ENCODE assay signal across 8 cellular contexts in the genomic region with DNA sequence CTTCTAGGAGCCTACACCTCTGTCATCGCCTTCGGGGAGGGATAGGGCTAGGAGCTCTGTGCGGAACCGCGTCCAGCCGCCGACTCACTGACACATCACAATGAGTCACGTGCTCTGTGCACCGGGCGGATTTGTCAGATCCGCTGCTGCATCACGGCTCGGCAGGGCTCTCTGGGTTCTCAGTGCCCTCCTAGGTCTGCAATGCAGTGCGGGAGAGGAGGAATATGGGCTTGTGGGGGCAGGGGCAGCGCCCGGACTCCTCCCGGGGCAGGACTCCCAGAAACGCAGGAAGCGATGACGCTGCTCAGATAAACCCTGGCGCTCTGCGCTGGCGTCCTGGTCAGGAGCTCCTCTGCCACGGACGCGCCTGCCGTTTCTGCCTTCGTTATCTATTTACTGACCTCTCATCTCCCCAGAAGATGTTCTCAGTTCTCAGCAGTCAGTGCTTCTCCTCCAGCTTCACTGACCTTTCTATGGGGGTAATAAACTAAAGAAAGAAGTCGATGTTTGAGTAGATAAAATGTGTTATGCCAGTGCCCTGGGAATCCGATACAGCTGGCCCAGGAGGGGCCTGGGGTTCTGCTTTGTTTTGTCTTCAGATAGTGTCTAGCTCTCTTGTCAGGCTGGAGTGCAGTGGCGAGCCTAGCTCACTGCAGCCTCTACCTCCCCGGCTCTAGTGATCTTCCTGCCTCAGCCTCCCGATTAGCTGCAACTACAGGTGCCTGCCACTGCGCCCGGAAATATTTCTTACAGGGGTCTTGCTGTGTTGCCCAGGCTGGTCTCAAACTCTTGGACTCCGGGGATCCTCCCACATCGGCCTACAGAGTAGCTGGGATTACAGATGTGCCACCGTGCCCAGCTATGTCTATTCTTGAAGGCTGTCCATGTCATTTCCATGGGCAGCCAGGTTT. TPM values are rescaled to one million over a fixed set of nuclear protein-coding genes. Genes with fewer than 3 reads are reported as not detected.
A peak's percentile ranks its signal among the peaks of the same experiment; 100 is the strongest.
DNase-seq lines count a peak whose midpoint lies in the region; ATAC-seq and TF ChIP-seq lines count a peak whose summit lies in the region.

No MANE protein-coding gene starts in this region.

- no peaks in the 10 kb centered on the region for H3K9me3 Mint-ChIP-seq in activated CD4-positive, alpha-beta T cell treated with anti-CD3 and anti-CD28 coated beads, Interleukin-2, amount 10 ng/mL, durations not matched to agents 24 days and 14 days
- H3K9me3 Mint-ChIP-seq in dendritic cell treated with granulocyte-macrophage colony-stimulating factor and Interleukin-4, amounts not matched to agents 40 ng/mL and 50 ng/mL, for 4 days = no peaks in the 10 kb centered on the region

- H3K36me3 ChIP-seq in liver (ENCODE audit: control insufficient read depth in 4 of 4, insufficient read depth in 3 of 4, low read depth in 1 of 4, low read length in 3 of 4) = no peaks in the 10 kb centered on the region

- peak; percentile 55 to 63 for TF ChIP-seq RAD21 in liver (IDR thresholded peaks at IDR 0.05)

- H3K4me3 Mint-ChIP-seq in activated CD4-positive, alpha-beta T cell treated with anti-CD3 and anti-CD28 coated beads, Interleukin-2, amount 10 ng/mL, durations not matched to agents 24 days and 14 days = peak overlapping the region; percentile 90
- peak overlapping the region; percentile 87 for H3K4me3 Mint-ChIP-seq in dendritic cell treated with granulocyte-macrophage colony-stimulating factor and Interleukin-4, amounts not matched to agents 40 ng/mL and 50 ng/mL, for 4 days

- peak overlapping the region; percentile 66 to 92 for H3K9ac ChIP-seq in liver (ENCODE audit: low read depth in 1 of 2, low read length in 2 of 2)

- ATAC-seq in GM19043 (IDR thresholded peaks at IDR 0.05; ENCODE audit: low read depth, unreplicated experiment) (peak; percentile 96), HG03432 (IDR thresholded peaks at IDR 0.05; ENCODE audit: unreplicated experiment) (peak; percentile 96)

- H3K36me3 Mint-ChIP-seq in activated CD4-positive, alpha-beta T cell treated with anti-CD3 and anti-CD28 coated beads, Interleukin-2, amount 10 ng/mL, durations not matched to agents 24 days and 14 days (ENCODE audit: low read depth) = no peaks in the 10 kb centered on the region
- H3K36me3 Mint-ChIP-seq in dendritic cell treated with granulocyte-macrophage colony-stimulating factor and Interleukin-4, amounts not matched to agents 40 ng/mL and 50 ng/mL, for 4 days (ENCODE audit: low read depth) = no peaks in the 10 kb centered on the region

- TF ChIP-seq CTCF in liver (IDR thresholded peaks at IDR 0.05; ENCODE audit: low read depth, low read length, missing input control) = no peak

- H3K4me1 ChIP-seq in liver (ENCODE audit: control insufficient read depth in 4 of 4, insufficient read depth in 4 of 4, low read length in 3 of 4) = peaks cover 12 to 33% (median 18%) of the 10 kb centered on the region in 4 donors

- no peaks in the 10 kb centered on the region for H3K9me3 ChIP-seq in liver (ENCODE audit: control insufficient read depth in 4 of 4, low read length in 3 of 4)

- peak overlapping the region; percentile 91 to 96 for H3K27ac ChIP-seq in liver (ENCODE audit: low read depth in 1 of 2, low read length in 2 of 2)

- H3K4me3 ChIP-seq in liver (ENCODE audit: low read depth in 1 of 3, low read length in 3 of 3) = peak overlapping the region; percentile 42 to 52 (median 45)

- H3K27me3 Mint-ChIP-seq in activated CD4-positive, alpha-beta T cell treated with anti-CD3 and anti-CD28 coated beads, Interleukin-2, amount 10 ng/mL, durations not matched to agents 24 days and 14 days = peaks cover 2% of the 10 kb centered on the region
- H3K27me3 Mint-ChIP-seq in dendritic cell treated with granulocyte-macrophage colony-stimulating factor and Interleukin-4, amounts not matched to agents 40 ng/mL and 50 ng/mL, for 4 days = no peaks in the 10 kb centered on the region

- H3K27me3 ChIP-seq in liver (ENCODE audit: control insufficient read depth in 4 of 4, insufficient read depth in 4 of 4, low read length in 3 of 4) = no peaks in the 10 kb centered on the region

- peak; percentile 88 to 91 for DNase-seq in AML-193 (lab: John Stamatoyannopoulos, UW)
- DNase-seq in NCI-H524 (lab: John Stamatoyannopoulos, UW) = peak; percentile 58 to 72
- DNase-seq in activated CD4-positive, alpha-beta T cell treated with anti-CD3 and anti-CD28 coated beads, Interleukin-2, amount 10 ng/mL, durations not matched to agents 24 days and 14 days = peak; percentile 92
- DNase-seq in stimulated activated CD4-positive, alpha-beta T cell treated with anti-CD3 and anti-CD28 coated beads, Interleukin-4, amount 100 ng/mL, for 1 hour = peak; percentile 82

- H3K27ac Mint-ChIP-seq in activated CD4-positive, alpha-beta T cell treated with anti-CD3 and anti-CD28 coated beads, Interleukin-2, amount 10 ng/mL, durations not matched to agents 24 days and 14 days = peak overlapping the region; percentile 87
- H3K27ac Mint-ChIP-seq in dendritic cell treated with granulocyte-macrophage colony-stimulating factor and Interleukin-4, amounts not matched to agents 40 ng/mL and 50 ng/mL, for 4 days = peak overlapping the region; percentile 90

- intact Hi-C loops in activated CD4-positive, alpha-beta T cell treated with anti-CD3 and anti-CD28 coated beads, Interleukin-2, amount 10 ng/mL, durations not matched to agents 24 days and 14 days (cut with micrococcal nuclease) = loop anchor here (1.0 to 2.0 kb wide), 3 partner anchors 22 to 46 kb away; no protein-coding TSS in a partner anchor
- intact Hi-C loops in dendritic cell treated with granulocyte-macrophage colony-stimulating factor and Interleukin-4, amounts not matched to agents 40 ng/mL and 50 ng/mL, for 4 days (cut with micrococcal nuclease) = loop anchor here (1.0 kb wide), 1 partner anchor 19 kb away; no protein-coding TSS in a partner anchor

- 13% methylated on average over 38 of the region's 38 CpGs for WGBS in liver

- H3K4me1 Mint-ChIP-seq in activated CD4-positive, alpha-beta T cell treated with anti-CD3 and anti-CD28 coated beads, Interleukin-2, amount 10 ng/mL, durations not matched to agents 24 days and 14 days = peaks cover 20% of the 10 kb centered on the region
- peaks cover 29% of the 10 kb centered on the region for H3K4me1 Mint-ChIP-seq in dendritic cell treated with granulocyte-macrophage colony-stimulating factor and Interleukin-4, amounts not matched to agents 40 ng/mL and 50 ng/mL, for 4 days (ENCODE audit: low read depth)

TF ChIP-seq in liver, 16 proteins besides CTCF, POLR2A, EP300 and RAD21 (continues in another document):
- TF ChIP-seq FOXA1 (IDR thresholded peaks at IDR 0.05) (peak; percentile 35), YY1 (IDR thresholded peaks at IDR 0.05) (peak; percentile 89), SP1 (IDR thresholded peaks at IDR 0.05) (peak; percentile 89), RXRA (IDR thresholded peaks at IDR 0.05) (peak; percentile 75 to 82), HNF4G (IDR thresholded peaks at IDR 0.05) (no peak), TAF1 (conservative IDR thresholded peaks at IDR 0.05) (peak; percentile 88), GABPA (IDR thresholded peaks at IDR 0.05 in 1 of 2, conservative IDR thresholded peaks at IDR 0.05 in 1 of 2) (peak; percentile 51 to 77), NR2F2 (IDR thresholded peaks at IDR 0.05) (peak; percentile 66), HNF4A (conservative IDR thresholded peaks at IDR 0.05) (peak in 1 of 2 donors; percentile 55), EGR1 (IDR thresholded peaks at IDR 0.05; ENCODE audit: low read depth in 2 of 2) (peak in 1 of 2 donors; percentile 65)
- TF ChIP-seq, protein P1, sequence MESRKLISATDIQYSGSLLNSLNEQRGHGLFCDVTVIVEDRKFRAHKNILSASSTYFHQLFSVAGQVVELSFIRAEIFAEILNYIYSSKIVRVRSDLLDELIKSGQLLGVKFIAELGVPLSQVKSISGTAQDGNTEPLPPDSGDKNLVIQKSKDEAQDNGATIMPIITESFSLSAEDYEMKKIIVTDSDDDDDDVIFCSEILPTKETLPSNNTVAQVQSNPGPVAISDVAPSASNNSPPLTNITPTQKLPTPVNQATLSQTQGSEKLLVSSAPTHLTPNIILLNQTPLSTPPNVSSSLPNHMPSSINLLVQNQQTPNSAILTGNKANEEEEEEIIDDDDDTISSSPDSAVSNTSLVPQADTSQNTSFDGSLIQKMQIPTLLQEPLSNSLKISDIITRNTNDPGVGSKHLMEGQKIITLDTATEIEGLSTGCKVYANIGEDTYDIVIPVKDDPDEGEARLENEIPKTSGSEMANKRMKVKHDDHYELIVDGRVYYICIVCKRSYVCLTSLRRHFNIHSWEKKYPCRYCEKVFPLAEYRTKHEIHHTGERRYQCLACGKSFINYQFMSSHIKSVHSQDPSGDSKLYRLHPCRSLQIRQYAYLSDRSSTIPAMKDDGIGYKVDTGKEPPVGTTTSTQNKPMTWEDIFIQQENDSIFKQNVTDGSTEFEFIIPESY (IDR thresholded peaks at IDR 0.05) = peak; percentile 55
- TF ChIP-seq, protein P2, sequence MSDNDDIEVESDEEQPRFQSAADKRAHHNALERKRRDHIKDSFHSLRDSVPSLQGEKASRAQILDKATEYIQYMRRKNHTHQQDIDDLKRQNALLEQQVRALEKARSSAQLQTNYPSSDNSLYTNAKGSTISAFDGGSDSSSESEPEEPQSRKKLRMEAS (IDR thresholded peaks at IDR 0.05) = peak; percentile 88

RNA-seq across cellular contexts. Expression of a gene that starts 22.8 kb away (rescaled TPM):
- total RNA-seq in activated CD4-positive, alpha-beta T cell treated with anti-CD3 and anti-CD28 coated beads, Interleukin-2, amount 10 ng/mL, durations not matched to agents 24 days and 14 days = 50.5 and 57.5 TPM in 2 replicates
- total RNA-seq in liver = 100 to 1,000 TPM; 268 to 308 TPM
- polyA plus RNA-seq in liver = 100 to 1,000 TPM; 109 to 174 TPM

Comparison
In these comparisons a context has a peak if more than half of its experiments do, and no peak if none do; other contexts are left out.
1. Peak in every context shown above with its lines: DNase-seq, ATAC-seq, H3K4me3 ChIP-seq and H3K27ac ChIP-seq.